Comparison of ENCODE assay signal across 8 cellular contexts in the genomic region with DNA sequence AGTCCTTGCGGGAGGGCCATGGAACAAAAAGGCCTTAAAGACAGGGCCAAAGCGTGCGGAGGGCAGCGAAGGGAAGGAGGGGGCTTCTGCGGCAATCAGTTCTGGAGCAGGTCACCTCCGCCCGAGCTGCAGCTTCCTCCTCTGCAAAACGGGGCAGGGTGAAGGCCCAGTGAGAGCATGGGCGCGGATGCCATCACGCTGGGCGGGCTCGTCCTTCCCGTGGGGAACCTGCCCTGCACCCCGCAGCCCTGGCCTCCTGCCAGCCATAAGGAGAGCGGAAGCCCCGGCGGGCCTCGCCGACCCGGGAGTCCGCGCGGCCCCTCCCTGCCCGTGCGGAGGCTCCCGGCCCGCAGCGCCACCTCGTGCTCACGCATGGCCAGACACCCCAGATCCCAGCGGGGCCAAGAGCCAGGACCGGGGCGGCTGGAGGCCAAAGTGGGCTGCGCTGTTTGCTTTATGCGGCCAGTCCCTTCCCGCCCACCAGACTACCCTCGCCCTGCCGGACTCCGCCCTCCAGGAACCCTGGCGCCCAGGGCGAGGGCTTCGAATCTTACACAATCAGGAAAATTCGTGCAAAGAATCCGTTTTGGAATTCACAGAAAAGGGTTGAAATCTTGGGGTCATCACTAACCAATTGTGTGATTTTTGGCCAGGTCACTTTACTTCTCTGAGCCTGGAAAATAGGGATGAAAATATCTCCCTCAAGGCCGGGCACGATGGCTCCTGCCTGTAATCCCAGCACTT. TPM values are rescaled to one million over a fixed set of nuclear protein-coding genes. Genes with fewer than 3 reads are reported as not detected.
A peak's percentile ranks its signal among the peaks of the same experiment; 100 is the strongest.
DNase-seq lines count a peak whose midpoint lies in the region; ATAC-seq and TF ChIP-seq lines count a peak whose summit lies in the region.

No MANE protein-coding gene starts in this region.

- peak overlapping the region in 2 of 8 donors; percentile 46 to 58 for H3K27ac Mint-ChIP-seq in CD8-positive, alpha-beta memory T cell

- no peaks in the 10 kb centered on the region for H3K27me3 ChIP-seq in CD8-positive, alpha-beta memory T cell (ENCODE audit: insufficient read depth, low read length, poor library complexity, severe bottlenecking)
- no peaks in the 10 kb centered on the region for H3K27me3 ChIP-seq in ascending aorta
- no peaks in the 10 kb centered on the region for H3K27me3 ChIP-seq in hepatocyte

- H3K27me3 Mint-ChIP-seq in CD8-positive, alpha-beta memory T cell = peaks cover 8 to 13% of the 10 kb centered on the region in 2 donors

- ATAC-seq in GM21447 (IDR thresholded peaks at IDR 0.05; ENCODE audit: unreplicated experiment) (peak; percentile 87), sciatic nerve (peak; percentile 83), HG03571 (IDR thresholded peaks at IDR 0.05; ENCODE audit: unreplicated experiment) (no peak)

- H3K79me2 ChIP-seq in hepatocyte = peaks cover 35% of the 10 kb centered on the region

- peaks cover 32% of the 10 kb centered on the region for H4K20me1 ChIP-seq in hepatocyte (ENCODE audit: insufficient read depth, poor library complexity, severe bottlenecking)

- peak overlapping the region in 6 of 7 donors; percentile 38 to 84 (median 52) for H3K4me3 Mint-ChIP-seq in CD8-positive, alpha-beta memory T cell

- H3K4me1 Mint-ChIP-seq in CD8-positive, alpha-beta memory T cell = peaks cover 6 to 22% (median 7%) of the 10 kb centered on the region in 3 donors

- TF ChIP-seq CTCF in ascending aorta (IDR thresholded peaks at IDR 0.05) = peak; percentile 95 to 96 (median 96)
- peak; percentile 97 for TF ChIP-seq CTCF in hepatocyte (IDR thresholded peaks at IDR 0.05; ENCODE audit: poor library complexity)

- no peak overlapping the region for H2AFZ ChIP-seq in hepatocyte

- 14% methylated on average over 43 of the region's 47 CpGs for WGBS in hepatocyte (ENCODE audit: low lambda C conversion rate, missing lambda C conversion rate)

- no peak overlapping the region for H3K27ac ChIP-seq in CD8-positive, alpha-beta memory T cell (ENCODE audit: low read depth, low read length)
- peak overlapping the region; percentile 36 to 79 for H3K27ac ChIP-seq in ascending aorta
- peak overlapping the region; percentile 42 for H3K27ac ChIP-seq in hepatocyte

- CTCF ChIA-PET in CD8-positive, alpha-beta memory T cell (lab: Charles Lee) = interaction anchor here (0.7 to 5.9 kb wide), 12 partner anchors 11 to 592 kb away, joined by 3 to 38 read pairs (median 5); no protein-coding TSS in a partner anchor

- H3K4me2 ChIP-seq in hepatocyte = peak overlapping the region; percentile 62

- H3K4me1 ChIP-seq in CD8-positive, alpha-beta memory T cell (ENCODE audit: insufficient read depth, low read length) = peaks cover 11% of the 10 kb centered on the region
- H3K4me1 ChIP-seq in ascending aorta = peaks cover 0 to 7% of the 10 kb centered on the region in 2 donors
- peaks cover 43% of the 10 kb centered on the region for H3K4me1 ChIP-seq in hepatocyte (ENCODE audit: insufficient read depth)

- intact Hi-C loops in ascending aorta (cut with DNase I) (loop anchor here (1.0 to 2.0 kb wide), 2 partner anchors 14 to 65 kb away; no protein-coding TSS in a partner anchor), sciatic nerve (cut with DNase I) (loop anchor here (5.0 kb wide), 1 partner anchor 1598 kb away; no protein-coding TSS in a partner anchor)

- no peaks in the 10 kb centered on the region for H3K9me3 ChIP-seq in CD8-positive, alpha-beta memory T cell (ENCODE audit: low read length)
- no peaks in the 10 kb centered on the region for H3K9me3 ChIP-seq in ascending aorta
- no peaks in the 10 kb centered on the region for H3K9me3 ChIP-seq in hepatocyte (ENCODE audit: low read depth)

- POLR2A ChIA-PET in CD8-positive, alpha-beta memory T cell (lab: Charles Lee) = no interaction called here

- no peaks in the 10 kb centered on the region for H3K36me3 Mint-ChIP-seq in CD8-positive, alpha-beta memory T cell

- H3K36me3 ChIP-seq in CD8-positive, alpha-beta memory T cell (ENCODE audit: insufficient read depth, low read length) = no peaks in the 10 kb centered on the region
- peaks cover 14 to 20% of the 10 kb centered on the region in 2 donors for H3K36me3 ChIP-seq in ascending aorta
- no peaks in the 10 kb centered on the region for H3K36me3 ChIP-seq in hepatocyte (replicated peaks; ENCODE audit: insufficient read depth, low read depth)

- no peaks in the 10 kb centered on the region for H3K9me2 ChIP-seq in hepatocyte (replicated peaks; ENCODE audit: insufficient read depth)

- H3K9me3 Mint-ChIP-seq in CD8-positive, alpha-beta memory T cell = no peaks in the 10 kb centered on the region

- DNase-seq in CD8-positive, alpha-beta memory T cell = peak; percentile 59 to 83 (median 73)
- DNase-seq in M059J (ENCODE audit: low read depth) (peak; percentile 61), T-helper 22 cell (ENCODE audit: low read depth) (peak; percentile 47), ascending aorta (ENCODE audit: low spot score in 2 of 2) (peak in 1 of 2 donors; percentile 93), hepatocyte (ENCODE audit: low spot score) (peak; percentile 92), sciatic nerve (ENCODE audit: low spot score) (peak; percentile 93)

- peak overlapping the region; percentile 51 for H3K4me3 ChIP-seq in CD8-positive, alpha-beta memory T cell (ENCODE audit: low read length)
- H3K4me3 ChIP-seq in ascending aorta = peak overlapping the region; percentile 37 to 46
- no peak overlapping the region for H3K4me3 ChIP-seq in hepatocyte

RNA-seq across cellular contexts. Expression of gene TSKU, which starts 16.1 kb away (rescaled TPM):
- under 1 TPM; 0.11 to 0.13 TPM for total RNA-seq in CD8-positive, alpha-beta memory T cell
- polyA plus RNA-seq in CD8-positive, alpha-beta memory T cell = not detected
- 22.2 and 27.0 TPM in 2 replicates for total RNA-seq in M059J (2014; rRNA removed; shearing (Covaris generic))
- total RNA-seq in ascending aorta (121 TPM), hepatocyte (61.9 and 62.9 TPM in 2 replicates), sciatic nerve (48.8 TPM)
- 73.7 and 81.9 TPM in 2 replicates for polyA plus RNA-seq in hepatocyte

Comparison
In these comparisons a context has a peak if more than half of its experiments do, and no peak if none do; other contexts are left out.
1. RNA of gene TSKU, which starts 16.1 kb away (total RNA-seq): 121 TPM in ascending aorta (single experiment), 61.9 to 62.9 TPM in hepatocyte, 48.8 TPM in sciatic nerve (single experiment) and 22.2 to 27.0 TPM in M059J; 0.11 to 0.13 TPM in CD8-positive, alpha-beta memory T cell; every median in the first group is over 10 times any median in the second.